33 cellular contexts compared by ENCODE assay signal in the genomic region with DNA sequence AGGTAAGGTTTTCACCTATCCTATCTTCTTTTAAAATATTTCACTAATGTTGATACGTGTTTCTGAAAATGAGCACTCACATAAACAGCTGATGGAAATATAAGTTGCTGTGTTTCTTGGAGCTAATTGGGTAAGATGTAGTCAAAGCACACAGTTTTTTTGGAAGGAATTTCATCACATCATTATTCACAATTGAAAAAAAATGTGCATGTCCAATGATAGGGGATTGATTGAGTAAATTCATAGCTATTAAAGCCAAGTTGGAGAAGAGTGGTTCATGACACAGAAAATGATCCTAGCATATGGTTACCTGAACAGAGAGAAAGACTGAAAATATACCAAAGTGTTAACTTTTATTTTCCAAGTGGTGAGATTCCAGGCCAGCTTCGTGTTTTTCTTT. TPM values are rescaled to one million over a fixed set of nuclear protein-coding genes. Genes with fewer than 3 reads are reported as not detected.
"Had no signal": no experiment of that assay in that cellular context is flagged by ENCODE, and none has a peak within 500 bp of the region (broad histone marks: within the 10 kb centered on the region; RNA-seq: fewer than 3 reads in every experiment).

No MANE protein-coding gene starts in this region.

- H3K9me3 ChIP-seq: body of pancreas, breast epithelium, colonic mucosa, esophagus squamous epithelium, gastroesophageal sphincter had no signal

- H3K4me1 ChIP-seq: body of pancreas, breast epithelium, colonic mucosa had no signal

- H3K36me3 ChIP-seq: breast epithelium, cardiac muscle cell, colonic mucosa, esophagus squamous epithelium, gastroesophageal sphincter, WERI-Rb-1 had no signal

- ATAC-seq: activated naive CD4-positive, alpha-beta T cell treated with anti-CD3 and anti-CD28 coated beads, Interleukin-2, amount 50 U/mL, for 72 hours; activated T-cell treated with anti-CD3 and anti-CD28 coated beads, Interleukin-2, amount 50 U/mL, for 72 hours; body of pancreas; gastroesophageal sphincter; T-helper 17 cell had no signal

- H3K27ac ChIP-seq: body of pancreas, cardiac muscle cell, colonic mucosa, epithelial cell of prostate, esophagus squamous epithelium, gastroesophageal sphincter, WERI-Rb-1 had no signal

- H3K27me3 ChIP-seq: body of pancreas, breast epithelium, cardiac muscle cell, colonic mucosa, esophagus squamous epithelium, gastroesophageal sphincter had no signal

- DNase-seq: activated CD4-positive, alpha-beta memory T cell treated with anti-CD3 and anti-CD28 coated beads, Interleukin-2, amount 10 ng/mL, durations not matched to agents 7 days and 5 days; activated CD4-positive, alpha-beta T cell treated with anti-CD3 and anti-CD28 coated beads for 4 hours; activated CD4-positive, alpha-beta T cell treated with anti-CD3 and anti-CD28 coated beads, Interleukin-2, amount 10 ng/mL, durations not matched to agents 7 days and 5 days; activated CD4-positive, alpha-beta T cell treated with anti-CD3 and anti-CD28 coated beads, Interleukin-2, amount 50 U/mL, for 4 hours; activated CD4-positive, CD25-positive, alpha-beta regulatory T cell; activated CD4-positive, CD25-positive, alpha-beta regulatory T cell treated with anti-CD3 and anti-CD28 coated beads, Interleukin-2, amount 50 U/mL, for 72 hours; activated CD8-positive, alpha-beta memory T cell treated with anti-CD3 and anti-CD28 coated beads, Interleukin-2, amount 50 U/mL, for 48 hours; activated gamma-delta T cell; activated naive CD4-positive, alpha-beta T cell; activated naive CD4-positive, alpha-beta T cell treated with anti-CD3 and anti-CD28 coated beads, Interleukin-2, amount 10 ng/mL, durations not matched to agents 7 days and 5 days; activated naive CD8-positive, alpha-beta T cell treated with anti-CD3 and anti-CD28 coated beads, Interleukin-2, amount 10 ng/mL, durations not matched to agents 7 days and 5 days; activated T-cell treated with anti-CD3 and anti-CD28 coated beads for 4 hours; activated T-cell treated with anti-CD3 and anti-CD28 coated beads, Interleukin-2, amount 50 U/mL, for 24 hours; activated T-cell treated with anti-CD3 and anti-CD28 coated beads, Interleukin-2, amount 50 U/mL, for 72 hours; amygdala; aorta; body of pancreas; central memory CD4-positive, alpha-beta T cell; cerebellar nuclear complex; colonic mucosa; effector CD8-positive, alpha-beta T cell; esophagus squamous epithelium; foreskin melanocyte; head of caudate nucleus; T-helper 1 cell; T-helper 17 cell; T1000; WERI-Rb-1 had no signal

- H3K4me3 ChIP-seq: body of pancreas, breast epithelium, cardiac muscle cell, colonic mucosa, esophagus squamous epithelium, gastroesophageal sphincter had no signal

RNA-seq across cellular contexts. Expression of a gene that starts 29.6 kb away (rescaled TPM):
- total RNA-seq: activated CD4-positive, alpha-beta memory T cell treated with anti-CD3 and anti-CD28 coated beads, Interleukin-2, amount 10 ng/mL, durations not matched to agents 7 days and 5 days had no signal
